Comparison of ENCODE assay signal across 22 cellular contexts in the genomic region with DNA sequence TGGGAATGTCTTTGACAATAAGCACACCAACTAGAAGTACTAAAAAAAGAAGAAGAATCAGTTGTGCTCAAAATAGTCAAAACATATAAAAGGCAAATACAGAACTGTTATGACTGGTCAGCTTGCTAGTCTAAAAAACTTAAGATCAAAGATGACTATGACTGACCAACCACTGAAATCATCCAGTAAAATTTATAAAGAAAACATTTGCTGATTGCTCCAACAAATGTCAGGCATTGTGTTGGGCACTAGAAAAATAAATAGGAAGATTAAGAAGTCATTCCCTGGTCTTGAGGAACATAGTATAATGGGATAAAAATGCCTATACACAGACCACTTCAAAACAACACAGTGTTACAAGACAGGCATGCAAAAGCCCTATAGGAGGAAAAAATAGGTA. TPM values are rescaled to one million over a fixed set of nuclear protein-coding genes. Genes with fewer than 3 reads are reported as not detected.
DNase-seq lines count a peak whose midpoint lies in the region; TF ChIP-seq lines count a peak whose summit lies in the region.
"Had no signal": no experiment of that assay in that cellular context is flagged by ENCODE, and none has a peak within 500 bp of the region (broad histone marks: within the 10 kb centered on the region; RNA-seq: fewer than 3 reads in every experiment).

No MANE protein-coding gene starts in this region.

- H3K36me3 ChIP-seq in adipocyte (ENCODE audit: control insufficient read depth, insufficient read depth, low read length, severe bottlenecking) (peaks cover 16% of the 10 kb centered on the region), Peyer's patch (peaks cover 0 to 12% (median 0%) of the 10 kb centered on the region in 3 donors)
- H3K36me3 ChIP-seq: BE2C had no signal

- TF ChIP-seq CTCF in fibroblast of mammary gland (conservative IDR thresholded peaks at IDR 0.05; ENCODE audit: control insufficient read depth, insufficient read depth, low read depth, low read length) (no peak), osteocyte (IDR thresholded peaks at IDR 0.05) (no peak), MCF 10A (IDR thresholded peaks at IDR 0.05; ENCODE audit: unreplicated experiment) (no peak), Peyer's patch (IDR thresholded peaks at IDR 0.05) (no peak)

- H3K9ac ChIP-seq in adipocyte (ENCODE audit: low read length), result no peak overlapping the region
- H3K9ac ChIP-seq: KMS-11 had no signal

- TF ChIP-seq POLR2A in Peyer's patch (IDR thresholded peaks at IDR 0.05), result no peak

- H3K4me3 Mint-ChIP-seq in osteocyte (ENCODE audit: unreplicated experiment) (no peak overlapping the region), MCF 10A (ENCODE audit: unreplicated experiment) (no peak overlapping the region)

- POLR2A ChIA-PET in MCF 10A (lab: Yijun Ruan, JAX), result no interaction called here

- H3K4me1 Mint-ChIP-seq in osteocyte (ENCODE audit: unreplicated experiment), result peaks cover 67% of the 10 kb centered on the region
- H3K4me1 Mint-ChIP-seq in MCF 10A (ENCODE audit: insufficient read depth, unreplicated experiment), result no peaks in the 10 kb centered on the region
- H3K4me1 Mint-ChIP-seq: CD4-positive, CD25-positive, alpha-beta regulatory T cell had no signal

- H3K27ac Mint-ChIP-seq in osteocyte (ENCODE audit: unreplicated experiment) (peak overlapping the region; percentile 78), MCF 10A (ENCODE audit: low read depth, unreplicated experiment) (no peak overlapping the region)
- H3K27ac Mint-ChIP-seq: CD4-positive, CD25-positive, alpha-beta regulatory T cell had no signal

- H3K27me3 ChIP-seq in adipocyte (replicated peaks; ENCODE audit: control insufficient read depth, insufficient read depth, low read length) (no peaks in the 10 kb centered on the region), Peyer's patch (no peaks in the 10 kb centered on the region)
- H3K27me3 ChIP-seq: BE2C, MG63 had no signal

- H3K9me3 ChIP-seq in adipocyte (ENCODE audit: control insufficient read depth, low read length), result no peaks in the 10 kb centered on the region
- H3K9me3 ChIP-seq in Peyer's patch, result no peaks in the 10 kb centered on the region
- H3K9me3 ChIP-seq: BE2C, MG63 had no signal

- no peak overlapping the region for H3K27ac ChIP-seq in Peyer's patch
- H3K27ac ChIP-seq: KMS-11 had no signal

- H3K9me3 Mint-ChIP-seq in osteocyte (ENCODE audit: unreplicated experiment) (no peaks in the 10 kb centered on the region), MCF 10A (ENCODE audit: unreplicated experiment) (no peaks in the 10 kb centered on the region)

- H3K4me3 ChIP-seq in adipocyte (ENCODE audit: low read length), result no peak overlapping the region
- H3K4me3 ChIP-seq in fibroblast of mammary gland (ENCODE audit: control insufficient read depth, low read depth, low read length), result no peak overlapping the region
- H3K4me3 ChIP-seq in Peyer's patch, result no peak overlapping the region
- H3K4me3 ChIP-seq: MG63 had no signal

- H3K4me1 ChIP-seq in adipocyte (ENCODE audit: control insufficient read depth, insufficient read depth, low read length), result peaks cover 6% of the 10 kb centered on the region
- H3K4me1 ChIP-seq in Peyer's patch, result no peaks in the 10 kb centered on the region
- H3K4me1 ChIP-seq: BE2C had no signal

- peak; percentile 71 for DNase-seq in EH (ENCODE audit: low read depth)
- DNase-seq in adipocyte (ENCODE audit: low read depth), result peak; percentile 68
- peak; percentile 1 for DNase-seq in fibroblast of mammary gland (ENCODE audit: low read depth)
- no peak for DNase-seq in osteocyte (ENCODE audit: extremely low spot score, unreplicated experiment)
- no peak for DNase-seq in activated effector memory CD4-positive, alpha-beta T cell treated with Interleukin-2 at 50 U/mL for 16 hours
- no peak for DNase-seq in MCF 10A (ENCODE audit: unreplicated experiment)
- DNase-seq in Peyer's patch, result no peak
- DNase-seq: BE2C; CD4-positive, CD25-positive, alpha-beta regulatory T cell; COR-L47; DMS153; MG63; NCI-H1092; NCI-H1436 treated with DMSO at 0.1 percent for 48 hours; NCI-H2029 treated with DMSO at 0.1 percent for 48 hours; NCI-H2171 treated with DMSO at 0.1 percent for 48 hours; NCI-H446; NCI-H69 had no signal

- CTCF ChIA-PET in MCF 10A (lab: Yijun Ruan, JAX), result no interaction called here

- H3K27me3 Mint-ChIP-seq in osteocyte (ENCODE audit: unreplicated experiment) (no peaks in the 10 kb centered on the region), MCF 10A (ENCODE audit: insufficient read depth, unreplicated experiment) (no peaks in the 10 kb centered on the region)
- H3K27me3 Mint-ChIP-seq: CD4-positive, CD25-positive, alpha-beta regulatory T cell had no signal

- intact Hi-C loops in MCF 10A (cut with micrococcal nuclease), result no loop called here

- BruUV-seq in MCF 10A (replicated peaks; lab: Mats Ljungman, UMichigan), result no TSS peak

- H3K36me3 Mint-ChIP-seq in osteocyte (ENCODE audit: unreplicated experiment), result peaks cover 18% of the 10 kb centered on the region
- H3K36me3 Mint-ChIP-seq in MCF 10A (ENCODE audit: insufficient read depth, unreplicated experiment), result peaks cover 8% of the 10 kb centered on the region

RNA-seq across cellular contexts. Expression of gene ANGPTL3, which starts 9.3 kb away (rescaled TPM):
- total RNA-seq in osteocyte (not detected in 2 replicates), MCF 10A (2022) (not detected in 2 replicates), Peyer's patch (not detected)
- total RNA-seq: A172; CD4-positive, CD25-positive, alpha-beta regulatory T cell; H4; SK-MEL-5 had no signal

Comparison
In these comparisons a context has a peak if more than half of its experiments do, and no peak if none do; other contexts are left out.
1. DNase-seq: peak in EH (single experiment), adipocyte (single experiment) and fibroblast of mammary gland (single experiment); none in osteocyte (single experiment), activated effector memory CD4-positive, alpha-beta T cell treated with Interleukin-2 at 50 U/mL for 16 hours (single experiment), MCF 10A (single experiment) and Peyer's patch (0 of 3).